In the genomic region with DNA sequence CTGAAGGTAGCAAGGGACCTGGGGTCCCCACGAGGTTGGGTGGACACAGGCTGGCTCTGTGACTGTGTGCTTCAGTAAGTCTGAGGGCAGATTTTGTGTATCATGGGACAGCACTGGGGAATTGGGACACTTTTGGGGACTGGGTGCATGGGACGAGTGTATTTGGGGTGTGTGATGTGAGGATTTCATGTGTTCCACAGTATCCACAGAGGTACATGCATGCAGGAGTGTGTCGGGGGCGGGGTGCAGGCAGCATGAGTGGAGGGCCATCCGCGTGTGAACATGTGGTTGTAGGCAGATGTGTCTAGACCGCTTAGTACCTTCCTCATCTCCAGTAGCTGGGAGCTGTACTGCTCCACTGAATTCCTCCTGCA, we compare ENCODE assay signal across 1 cellular context.
TF ChIP-seq lines count a peak whose summit lies in the region.

No MANE protein-coding gene starts in this region.

TF ChIP-seq in IMR-90, 13 proteins besides CTCF, POLR2A, EP300 and RAD21:
- no peak for TF ChIP-seq MAFK (IDR thresholded peaks at IDR 0.05; ENCODE audit: low read depth, low read length)
- no peak for TF ChIP-seq MXI1 (IDR thresholded peaks at IDR 0.05; ENCODE audit: borderline replicate concordance, low read depth, low read length)
- TF ChIP-seq CHD1 (IDR thresholded peaks at IDR 0.05; ENCODE audit: low read depth, low read length): no peak
- no peak for TF ChIP-seq NFE2L2 (IDR thresholded peaks at IDR 0.05; ENCODE audit: low read depth, low read length)
- no peak for TF ChIP-seq MAZ (IDR thresholded peaks at IDR 0.05; ENCODE audit: borderline replicate concordance, low read depth, low read length)
- TF ChIP-seq FOS (IDR thresholded peaks at IDR 0.05; ENCODE audit: low read depth, low read length): no peak
- no peak for TF ChIP-seq SMC3 (IDR thresholded peaks at IDR 0.05; ENCODE audit: low read depth, low read length)
- no peak for TF ChIP-seq RFX5 (IDR thresholded peaks at IDR 0.05; ENCODE audit: low read depth, low read length)
- TF ChIP-seq, protein P1, sequence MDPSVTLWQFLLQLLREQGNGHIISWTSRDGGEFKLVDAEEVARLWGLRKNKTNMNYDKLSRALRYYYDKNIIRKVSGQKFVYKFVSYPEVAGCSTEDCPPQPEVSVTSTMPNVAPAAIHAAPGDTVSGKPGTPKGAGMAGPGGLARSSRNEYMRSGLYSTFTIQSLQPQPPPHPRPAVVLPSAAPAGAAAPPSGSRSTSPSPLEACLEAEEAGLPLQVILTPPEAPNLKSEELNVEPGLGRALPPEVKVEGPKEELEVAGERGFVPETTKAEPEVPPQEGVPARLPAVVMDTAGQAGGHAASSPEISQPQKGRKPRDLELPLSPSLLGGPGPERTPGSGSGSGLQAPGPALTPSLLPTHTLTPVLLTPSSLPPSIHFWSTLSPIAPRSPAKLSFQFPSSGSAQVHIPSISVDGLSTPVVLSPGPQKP (IDR thresholded peaks at IDR 0.05; ENCODE audit: borderline replicate concordance, low read depth, low read length): no peak
- no peak for TF ChIP-seq CEBPB (IDR thresholded peaks at IDR 0.05; ENCODE audit: low read depth, low read length)
- TF ChIP-seq, protein P2, sequence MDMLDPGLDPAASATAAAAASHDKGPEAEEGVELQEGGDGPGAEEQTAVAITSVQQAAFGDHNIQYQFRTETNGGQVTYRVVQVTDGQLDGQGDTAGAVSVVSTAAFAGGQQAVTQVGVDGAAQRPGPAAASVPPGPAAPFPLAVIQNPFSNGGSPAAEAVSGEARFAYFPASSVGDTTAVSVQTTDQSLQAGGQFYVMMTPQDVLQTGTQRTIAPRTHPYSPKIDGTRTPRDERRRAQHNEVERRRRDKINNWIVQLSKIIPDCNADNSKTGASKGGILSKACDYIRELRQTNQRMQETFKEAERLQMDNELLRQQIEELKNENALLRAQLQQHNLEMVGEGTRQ (IDR thresholded peaks at IDR 0.05; ENCODE audit: low read depth, low read length): no peak
- TF ChIP-seq BHLHE40 (IDR thresholded peaks at IDR 0.05; ENCODE audit: low read depth, low read length): no peak
- TF ChIP-seq RCOR1 (IDR thresholded peaks at IDR 0.05; ENCODE audit: insufficient replicate concordance, low read length): no peak
